ENCODE assay signal across 8 cellular contexts in the genomic region with DNA sequence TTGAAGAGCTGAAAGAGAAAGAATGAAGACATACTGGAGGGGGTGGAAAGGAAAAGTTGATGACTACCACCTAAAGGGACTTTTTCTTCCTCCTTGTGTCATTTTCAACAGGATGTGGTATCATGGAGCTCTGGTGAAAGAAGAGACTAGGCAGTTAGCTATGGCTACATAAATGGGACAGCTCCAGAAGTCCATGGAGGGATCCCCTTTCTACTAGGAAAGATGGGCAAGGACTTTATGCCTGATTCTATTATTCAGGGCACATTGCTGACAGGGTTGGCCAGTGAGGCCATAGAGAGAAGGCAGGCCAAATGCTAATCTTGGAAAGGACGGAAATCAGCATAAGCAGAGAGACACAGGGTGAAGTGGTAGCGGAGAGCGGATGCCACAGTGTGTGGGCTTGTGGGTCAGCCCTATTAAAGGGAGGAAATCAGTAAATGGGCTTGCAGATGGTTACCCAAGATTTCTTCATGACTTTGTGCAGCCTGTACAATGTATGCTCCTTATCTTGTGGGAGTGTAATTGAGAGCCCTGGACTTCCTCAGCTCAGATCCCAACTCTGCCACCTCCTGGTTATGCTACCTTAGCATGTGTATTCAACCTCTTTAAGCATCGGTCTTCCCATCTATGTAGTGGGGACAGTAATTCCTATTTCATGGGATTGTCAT.
DNase-seq lines count a peak whose midpoint lies in the region; ATAC-seq and TF ChIP-seq lines count a peak whose summit lies in the region.

No MANE protein-coding gene starts in this region.

- no peak for TF ChIP-seq EP300 in gastroesophageal sphincter (IDR thresholded peaks at IDR 0.05)

- H3K27me3 ChIP-seq in MM.1S (replicated peaks; ENCODE audit: insufficient read depth, low read length): no peaks in the 10 kb centered on the region
- no peaks in the 10 kb centered on the region for H3K27me3 ChIP-seq in prostate gland (replicated peaks; ENCODE audit: insufficient read depth)
- no peaks in the 10 kb centered on the region for H3K27me3 ChIP-seq in gastroesophageal sphincter

- H3K27ac ChIP-seq in MM.1S (ENCODE audit: low read length) (peak overlapping the region; percentile 35; the same call in 1 of the 2 replicates), prostate gland (no peak overlapping the region), gastroesophageal sphincter (no peak overlapping the region)

- peak; percentile 48 for ATAC-seq in GM19467 (IDR thresholded peaks at IDR 0.05; ENCODE audit: unreplicated experiment)
- no peak for ATAC-seq in gastroesophageal sphincter
- no peak for ATAC-seq in GM21381 (IDR thresholded peaks at IDR 0.05; ENCODE audit: unreplicated experiment)

- H3K9me3 ChIP-seq in MM.1S (replicated peaks; ENCODE audit: insufficient read depth, low read length) (no peaks in the 10 kb centered on the region), prostate gland (no peaks in the 10 kb centered on the region), gastroesophageal sphincter (no peaks in the 10 kb centered on the region)

- TF ChIP-seq POLR2A in prostate gland (IDR thresholded peaks at IDR 0.05) (no peak), gastroesophageal sphincter (IDR thresholded peaks at IDR 0.05) (no peak)

- H4K20me1 ChIP-seq in MM.1S (ENCODE audit: insufficient read depth, low read length): no peaks in the 10 kb centered on the region

- no peaks in the 10 kb centered on the region for H3K9me2 ChIP-seq in MM.1S (replicated peaks; ENCODE audit: insufficient read depth, low read length)

- H3K4me1 ChIP-seq in MM.1S (ENCODE audit: low read length) (peaks cover 20% of the 10 kb centered on the region), prostate gland (replicated peaks) (no peaks in the 10 kb centered on the region), gastroesophageal sphincter (no peaks in the 10 kb centered on the region)

- H2AFZ ChIP-seq in MM.1S (ENCODE audit: low read length): peak overlapping the region; percentile 25; the same call in 1 of the 2 replicates

- H3K79me2 ChIP-seq in MM.1S (ENCODE audit: low read length): no peaks in the 10 kb centered on the region

- WGBS in prostate gland: 91% methylated on average over 4 of the region's 4 CpGs
- WGBS in gastroesophageal sphincter (ENCODE audit: low coverage in 1 of 2), 2 donors: 90 to 93% methylated on average over 3 of the region's 4 CpGs

- H3K9ac ChIP-seq in MM.1S (ENCODE audit: low read length): no peak overlapping the region

- DNase-seq in GF-D8 (lab: John Stamatoyannopoulos, UW) (peak; percentile 98), MM.1S (peak; percentile 35), dermis blood vessel endothelial cell (peak; percentile 32), prostate gland (ENCODE audit: low spot score) (no peak), KG1 (lab: John Stamatoyannopoulos, UW) (no peak)

- intact Hi-C loops in prostate gland (cut with DNase I): no loop called here

- peaks cover 8% of the 10 kb centered on the region for H3F3A ChIP-seq in MM.1S (ENCODE audit: insufficient read depth, low read length)

- H3K36me3 ChIP-seq in MM.1S (replicated peaks; ENCODE audit: insufficient read depth, low read length) (no peaks in the 10 kb centered on the region), prostate gland (no peaks in the 10 kb centered on the region), gastroesophageal sphincter (no peaks in the 10 kb centered on the region)

- peak overlapping the region; percentile 53; the same call in 1 of the 2 replicates for H3K4me2 ChIP-seq in MM.1S (ENCODE audit: low read depth, low read length)

- H3K4me3 ChIP-seq in MM.1S (ENCODE audit: low read length) (no peak overlapping the region), prostate gland (no peak overlapping the region), gastroesophageal sphincter (no peak overlapping the region)

- TF ChIP-seq CTCF in MM.1S (IDR thresholded peaks at IDR 0.05; ENCODE audit: low read length): peak; percentile 39
- no peak for TF ChIP-seq CTCF in prostate gland (IDR thresholded peaks at IDR 0.05)
- TF ChIP-seq CTCF in gastroesophageal sphincter (IDR thresholded peaks at IDR 0.05): no peak

Comparison
In these comparisons a context has a peak if more than half of its experiments do, and no peak if none do; other contexts are left out.
1. DNase-seq: peak in GF-D8 (single experiment), MM.1S (single experiment) and dermis blood vessel endothelial cell (single experiment); none in prostate gland (single experiment) and KG1 (single experiment).